In genomic region chr11:65170058-65170534, GRCh38 we compare ENCODE assay signal across 11 cellular contexts. TPM values are rescaled to one million over a fixed set of nuclear protein-coding genes. Genes with fewer than 3 reads are reported as not detected.
DNase-seq lines count a peak whose midpoint lies in the region; ATAC-seq and TF ChIP-seq lines count a peak whose summit lies in the region.
"Had no signal": no experiment of that assay in that cellular context is flagged by ENCODE, and none has a peak within 500 bp of the region (broad histone marks: within the 10 kb centered on the region; RNA-seq: fewer than 3 reads in every experiment).

Gene SPDYC, plus strand, starts transcription at chr11:65170233. Its CDS starts 1,125 bp downstream, at chr11:65171358.

- POLR2A ChIA-PET in WTC11 (lab: Charles Lee) = interaction anchor here (0.9 to 1.1 kb wide), 2 partner anchors 11 to 43 kb away, joined by 3 read pairs; partner anchors contain the start of gene CAPN1

- CTCF ChIA-PET in WTC11 (lab: Charles Lee) = interaction anchor here (0.5 to 2.1 kb wide), 4 partner anchors 11 to 93 kb away, joined by 3 to 18 read pairs (median 3); partner anchors contain the start of genes CAPN1 and ZNHIT2

- H3K36me3 Mint-ChIP-seq in GM23338 (ENCODE audit: low read depth) (no peaks in the 10 kb centered on the region), WTC11 (no peaks in the 10 kb centered on the region)

- H3K36me3 ChIP-seq in ACC112 (ENCODE audit: insufficient read depth, low read length) (no peaks in the 10 kb centered on the region), GM23338 (ENCODE audit: insufficient read depth) (no peaks in the 10 kb centered on the region)

- H3K27ac ChIP-seq in ACC112 (ENCODE audit: low read depth, low read length) (no peak within 1 kb of the TSS), GM23338 (ENCODE audit: low read depth) (no peak within 1 kb of the TSS), foreskin keratinocyte (no peak within 1 kb of the TSS)
- H3K27ac ChIP-seq: psoas muscle had no signal

- H3K4me1 Mint-ChIP-seq in GM23338 (peaks cover 18% of the 10 kb centered on the region), WTC11 (peaks cover 14% of the 10 kb centered on the region)

- peaks cover 7% of the 10 kb centered on the region for H3K4me1 ChIP-seq in ACC112 (ENCODE audit: control insufficient read depth, insufficient read depth, low read length, unreplicated experiment)
- H3K4me1 ChIP-seq in GM23338 (ENCODE audit: insufficient read depth) = peaks cover 4% of the 10 kb centered on the region
- no peaks in the 10 kb centered on the region for H3K4me1 ChIP-seq in foreskin keratinocyte
- H3K4me1 ChIP-seq: psoas muscle had no signal

- peak; percentile 74 for DNase-seq in GM23338 (ENCODE audit: low spot score)
- peak; percentile 68 for DNase-seq in WTC11 (ENCODE audit: low spot score)
- peak; percentile 76 for DNase-seq in islet precursor cell
- DNase-seq in foreskin keratinocyte = no peak
- DNase-seq in NCI-H345 treated with DMSO at 0.1 percent for 48 hours (lab: John Stamatoyannopoulos, UW; ENCODE audit: unreplicated experiment) = no peak
- no peak for DNase-seq in NCI-H524 (lab: John Stamatoyannopoulos, UW)
- DNase-seq: NCI-H2227 treated with DMSO at 0.1 percent for 48 hours, psoas muscle, T1000 had no signal

- H3K27me3 Mint-ChIP-seq in GM23338 (ENCODE audit: insufficient read depth, low read depth, poor library complexity) (peaks cover 10% of the 10 kb centered on the region), WTC11 (ENCODE audit: low read depth) (no peaks in the 10 kb centered on the region)

- TF ChIP-seq CTCF in GM23338 (conservative IDR thresholded peaks at IDR 0.05; ENCODE audit: low read depth in 2 of 2) = no peak
- TF ChIP-seq CTCF in WTC11 (IDR thresholded peaks at IDR 0.05) = no peak
- TF ChIP-seq CTCF in foreskin keratinocyte (conservative IDR thresholded peaks at IDR 0.05) = no peak

- H3K4me2 ChIP-seq in GM23338 = no peak within 1 kb of the TSS

- H3K27me3 ChIP-seq in ACC112 (ENCODE audit: insufficient read depth, low read length) (no peaks in the 10 kb centered on the region), GM23338 (ENCODE audit: insufficient read depth) (no peaks in the 10 kb centered on the region), foreskin keratinocyte (no peaks in the 10 kb centered on the region)

- no peaks in the 10 kb centered on the region for H4K20me1 ChIP-seq in GM23338 (replicated peaks; ENCODE audit: insufficient read depth)

- ATAC-seq in GM23338 (peak; percentile 88), WTC11 (peak; percentile 84), foreskin keratinocyte (no peak), HG03469 (IDR thresholded peaks at IDR 0.05; ENCODE audit: unreplicated experiment) (no peak)
- ATAC-seq: psoas muscle had no signal

- H3K4me3 Mint-ChIP-seq in GM23338 = no peak within 1 kb of the TSS
- no peak within 1 kb of the TSS for H3K4me3 Mint-ChIP-seq in WTC11

- no peaks in the 10 kb centered on the region for H3K9me2 ChIP-seq in GM23338 (ENCODE audit: insufficient read depth)

- H3K27ac Mint-ChIP-seq in GM23338 = no peak within 1 kb of the TSS; the same call in 1 of the 2 replicates
- peak within 1 kb of the TSS; percentile 29 for H3K27ac Mint-ChIP-seq in WTC11

- no peaks in the 10 kb centered on the region for H3F3A ChIP-seq in GM23338 (replicated peaks; ENCODE audit: low read depth)

- peak within 1 kb of the TSS; percentile 75 for H2AFZ ChIP-seq in ACC112 (ENCODE audit: low read length, unreplicated experiment)
- peak within 1 kb of the TSS; percentile 90; the same call in 1 of the 2 replicates for H2AFZ ChIP-seq in GM23338

- H3K79me2 ChIP-seq in ACC112 (ENCODE audit: control insufficient read depth, insufficient read depth, low read length, unreplicated experiment) (no peaks in the 10 kb centered on the region), GM23338 (replicated peaks; ENCODE audit: insufficient read depth) (no peaks in the 10 kb centered on the region)

- no peak within 1 kb of the TSS for H3K4me3 ChIP-seq in ACC112 (ENCODE audit: low read depth, low read length)
- H3K4me3 ChIP-seq in GM23338 = no peak within 1 kb of the TSS
- H3K4me3 ChIP-seq: psoas muscle had no signal

- H3K9me3 Mint-ChIP-seq in GM23338 (no peaks in the 10 kb centered on the region), WTC11 (no peaks in the 10 kb centered on the region)

TF ChIP-seq in GM23338, 12 proteins besides CTCF, POLR2A, EP300 and RAD21 (continues in another document):
- TF ChIP-seq POLR2AphosphoS5 (IDR thresholded peaks at IDR 0.05; ENCODE audit: low read depth) = peak; percentile 41; the same call in 1 of the 2 replicates

TF ChIP-seq in WTC11, 78 proteins besides CTCF, POLR2A, EP300 and RAD21 (continues in another document):
- TF ChIP-seq ZNF423 (CRISPR knock-in tag; IDR thresholded peaks at IDR 0.05) = 0 out of 2 replicates have a peak, but pooled peaks have one; percentile 21
- no peak for TF ChIP-seq GABPB1 (CRISPR knock-in tag; IDR thresholded peaks at IDR 0.05)
- no peak for TF ChIP-seq EMX1 (CRISPR knock-in tag; IDR thresholded peaks at IDR 0.05)
- TF ChIP-seq E2F4 (CRISPR knock-in tag; IDR thresholded peaks at IDR 0.05; ENCODE audit: borderline replicate concordance, low read depth) = no peak
- no peak for TF ChIP-seq ATF2 (CRISPR knock-in tag; IDR thresholded peaks at IDR 0.05; ENCODE audit: borderline replicate concordance, low read depth)
- TF ChIP-seq SP1 (CRISPR knock-in tag; conservative IDR thresholded peaks at IDR 0.05) = peak; percentile 37; the same call in 1 of the 2 replicates
- no peak for TF ChIP-seq FOXK1 (CRISPR knock-in tag; IDR thresholded peaks at IDR 0.05)
- no peak for TF ChIP-seq ATF1 (CRISPR knock-in tag; IDR thresholded peaks at IDR 0.05)
- TF ChIP-seq TEAD4 (CRISPR knock-in tag; IDR thresholded peaks at IDR 0.05) = no peak
- TF ChIP-seq CDX4 (CRISPR knock-in tag; IDR thresholded peaks at IDR 0.05; ENCODE audit: borderline replicate concordance) = no peak
- TF ChIP-seq ZBTB43 (CRISPR knock-in tag; IDR thresholded peaks at IDR 0.05) = no peak
- TF ChIP-seq MYBL2 (CRISPR knock-in tag; IDR thresholded peaks at IDR 0.05) = no peak
- peak; percentile 53 for TF ChIP-seq NFYB (CRISPR knock-in tag; conservative IDR thresholded peaks at IDR 0.05; ENCODE audit: low read depth)
- TF ChIP-seq ZNF263 (CRISPR knock-in tag; IDR thresholded peaks at IDR 0.05; ENCODE audit: low read depth) = no peak
- TF ChIP-seq IRF2 (CRISPR knock-in tag; IDR thresholded peaks at IDR 0.05; ENCODE audit: borderline replicate concordance, low read depth) = no peak

RNA-seq across cellular contexts. Expression of gene SPDYC, which starts in this region (rescaled TPM):
- not detected in 2 replicates for total RNA-seq in GM23338 (2014; rRNA removed; shearing (Covaris generic))
- 0.27 and 0.52 TPM in 2 replicates for polyA plus RNA-seq in GM23338 (2016; fragmentation: Nextera tagmentation; extraction: Ambion mirVana)
- 0.27 to 0.35 TPM (median 0.32 TPM) in 3 replicates for total RNA-seq in WTC11 (2021)
- not detected in 2 replicates for total RNA-seq in foreskin keratinocyte
- not detected in 2 replicates for polyA plus RNA-seq in foreskin keratinocyte
- total RNA-seq: psoas muscle had no signal
- polyA plus RNA-seq: psoas muscle had no signal

Comparison
In these comparisons a context has a peak if more than half of its experiments do, and no peak if none do; other contexts are left out.
1. Peak in DNase-seq and ATAC-seq in GM23338; RNA of the gene not detected or under 1 TPM.
2. Peak in DNase-seq and ATAC-seq in WTC11; RNA of the gene not detected or under 1 TPM.